In genomic region chr10:132048294-132048667, GRCh38 we compare ENCODE assay signal across 18 cellular contexts. TPM values are rescaled to one million over a fixed set of nuclear protein-coding genes. Genes with fewer than 3 reads are reported as not detected.
"Had no signal": no experiment of that assay in that cellular context is flagged by ENCODE, and none has a peak within 500 bp of the region (broad histone marks: within the 10 kb centered on the region; RNA-seq: fewer than 3 reads in every experiment).

No MANE protein-coding gene starts in this region.

- H3K9me3 ChIP-seq: ovary had no signal

- H3K4me2 ChIP-seq: hepatocyte had no signal

- H3K4me3 ChIP-seq: esophagus squamous epithelium, hepatocyte, mucosa of descending colon, ovary, tibial artery, uterus had no signal

- H3K36me3 ChIP-seq: esophagus squamous epithelium, ovary, uterus had no signal

- H3K27ac ChIP-seq: esophagus squamous epithelium, hepatocyte, ovary, tibial artery, uterus had no signal

- ATAC-seq: left lobe of liver; mucosa of descending colon; naive thymus-derived CD4-positive, alpha-beta T cell; stimulated activated memory B cell treated with anti-CD40 and anti-IgM and Interleukin-4, amounts not matched to agents 10 μg/mL and 1 μg/mL and 100 μg/mL, for 72 hours had no signal

- H2AFZ ChIP-seq: hepatocyte had no signal

- H3K27me3 ChIP-seq: ovary, uterus had no signal

- DNase-seq: activated CD4-positive, alpha-beta T cell treated with anti-CD3 and anti-CD28 coated beads, Interleukin-2, amount 10 ng/mL, durations not matched to agents 7 days and 5 days; activated CD8-positive, alpha-beta memory T cell treated with anti-CD3 and anti-CD28 coated beads, Interleukin-2, amount 50 U/mL, for 48 hours; activated gamma-delta T cell treated with Interleukin-2 at 50 U/mL for 16 hours; activated naive CD8-positive, alpha-beta T cell treated with anti-CD3 and anti-CD28 coated beads for 36 hours; cortex of kidney; effector CD8-positive, alpha-beta T cell; esophagus squamous epithelium; mammary epithelial cell; mucosa of descending colon; naive thymus-derived CD4-positive, alpha-beta T cell; ovary; stimulated activated CD4-positive, alpha-beta T cell treated with anti-CD3 and anti-CD28 coated beads, Interleukin-12 subunit alpha, Interleukin-12 subunit beta, amount 100 ng/mL, for 4 hours; tibial artery; uterus had no signal

- H3K4me1 ChIP-seq: esophagus squamous epithelium, tibial artery, uterus had no signal

- H3K79me2 ChIP-seq: hepatocyte had no signal

RNA-seq across cellular contexts. Expression of gene JAKMIP3, which starts 17.5 kb away (rescaled TPM):
- total RNA-seq: endothelial cell of umbilical vein had no signal
